26 cellular contexts compared by ENCODE assay signal in the genomic region with DNA sequence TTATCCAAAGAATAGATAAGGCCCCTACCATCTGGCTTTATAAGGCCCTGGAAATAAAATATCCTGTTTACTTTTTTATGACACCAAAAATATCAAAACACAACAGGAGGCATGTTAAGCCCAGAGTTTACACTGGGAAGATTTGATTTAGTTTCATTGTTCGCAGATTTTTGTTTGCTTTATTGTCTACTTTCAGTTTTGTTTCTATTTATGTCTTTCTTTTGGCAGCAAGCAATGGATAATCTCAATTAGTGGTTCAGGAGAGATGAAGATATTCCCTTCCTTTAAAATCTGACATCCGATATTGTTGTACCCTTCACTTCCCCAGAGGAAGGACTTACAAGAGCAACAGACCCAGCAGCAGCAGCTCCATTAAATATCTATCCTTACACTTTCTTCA.
DNase-seq lines count a peak whose midpoint lies in the region; ATAC-seq, FAIRE-seq and TF ChIP-seq lines count a peak whose summit lies in the region.
"Had no signal": no experiment of that assay in that cellular context is flagged by ENCODE, and none has a peak within 500 bp of the region (broad histone marks: within the 10 kb centered on the region; RNA-seq: fewer than 3 reads in every experiment).

No MANE protein-coding gene starts in this region.

- H3K27ac ChIP-seq in BLaER1 = no peak overlapping the region
- H3K27ac ChIP-seq: A549, C4-2B had no signal

- peak; percentile 38 for FAIRE-seq in D721Med (lab: Jason Lieb, UNC)
- FAIRE-seq: A549, GM12878, GM19239 had no signal

- peaks cover 35% of the 10 kb centered on the region for H3K4me1 ChIP-seq in BLaER1
- H3K4me1 ChIP-seq: A549, BE2C, Caco-2, HAP-1 had no signal

- no peak for TF ChIP-seq CTCF in D721Med (IDR thresholded peaks at IDR 0.05; ENCODE audit: insufficient read depth, missing control alignments)

- peaks cover 13% of the 10 kb centered on the region; the same call in 1 of the 2 replicates for H3K36me3 ChIP-seq in BLaER1
- H3K36me3 ChIP-seq: BE2C, HAP-1 had no signal

- DNase-seq in NCI-H2171 treated with DMSO at 0.1 percent for 48 hours (lab: John Stamatoyannopoulos, UW) (peak; percentile 26), NCI-H2171 (lab: John Stamatoyannopoulos, UW) (no peak), D721Med (ENCODE audit: insufficient read length, low spot score) (no peak), left lobe of liver (ENCODE audit: low spot score) (no peak), SK-N-DZ (ENCODE audit: low spot score) (no peak)
- DNase-seq: 8988T; ACHN; AML-193; BE2C; Caco-2; CD4-positive, CD25-positive, alpha-beta regulatory T cell; CD8-positive, alpha-beta T cell; DMS 273 treated with DMSO at 0.1 percent for 48 hours; DMS79; EL; GDM1; HFFc6 had no signal

- H4K20me1 ChIP-seq in BLaER1 = no peaks in the 10 kb centered on the region

- no peak overlapping the region for H3K9ac ChIP-seq in BLaER1

- peak overlapping the region; percentile 33; the same call in 1 of the 2 replicates for H3K4me2 ChIP-seq in BLaER1
- H3K4me2 ChIP-seq: A549, GM23338 had no signal

- no peak overlapping the region for H3K4me3 ChIP-seq in BLaER1
- H3K4me3 ChIP-seq: A549, GM12878, GM23338, HAP-1 had no signal

- no peaks in the 10 kb centered on the region for H3K27me3 ChIP-seq in BLaER1
- H3K27me3 ChIP-seq: BE2C had no signal

- peaks cover 32% of the 10 kb centered on the region for H3K9me3 ChIP-seq in BLaER1
- H3K9me3 ChIP-seq: BE2C, Caco-2, HAP-1 had no signal

- ATAC-seq in left lobe of liver (peak; percentile 30), HG03457 (IDR thresholded peaks at IDR 0.05; ENCODE audit: unreplicated experiment) (no peak), HG02885 (IDR thresholded peaks at IDR 0.05; ENCODE audit: poor library complexity, unreplicated experiment) (no peak)
- ATAC-seq: A549; CD8-positive, alpha-beta T cell; GM12878; GM23338 had no signal
